9 cellular contexts compared by ENCODE assay signal in genomic region chr17:65039349-65039988, GRCh38. TPM values are rescaled to one million over a fixed set of nuclear protein-coding genes. Genes with fewer than 3 reads are reported as not detected.
DNase-seq lines count a peak whose midpoint lies in the region; ATAC-seq and TF ChIP-seq lines count a peak whose summit lies in the region.
"Had no signal": no experiment of that assay in that cellular context is flagged by ENCODE, and none has a peak within 500 bp of the region (broad histone marks: within the 10 kb centered on the region; RNA-seq: fewer than 3 reads in every experiment).

No MANE protein-coding gene starts in this region.

- no peaks in the 10 kb centered on the region for H3K9me3 ChIP-seq in DOHH2 (ENCODE audit: control insufficient read depth, insufficient read depth, low read length)

- H3K36me3 ChIP-seq in DOHH2 (ENCODE audit: control insufficient read depth, low read length) = peaks cover 93% of the 10 kb centered on the region

- H3K27me3 Mint-ChIP-seq in IgD-negative memory B cell = peaks cover 3% of the 10 kb centered on the region
- H3K27me3 Mint-ChIP-seq in activated naive CD8-positive, alpha-beta T cell treated with anti-CD3 and anti-CD28 coated beads, Interleukin-2, amount 50 U/mL, for 24 hours = no peaks in the 10 kb centered on the region

- no peaks in the 10 kb centered on the region for H3K27me3 ChIP-seq in DOHH2 (ENCODE audit: control insufficient read depth, low read length)

- H3K4me1 Mint-ChIP-seq in IgD-negative memory B cell = peaks cover 39 to 71% (median 65%) of the 10 kb centered on the region in 3 donors
- peaks cover 89% of the 10 kb centered on the region for H3K4me1 Mint-ChIP-seq in activated naive CD8-positive, alpha-beta T cell treated with anti-CD3 and anti-CD28 coated beads, Interleukin-2, amount 50 U/mL, for 24 hours

- H3K9me2 ChIP-seq in DOHH2 (replicated peaks; ENCODE audit: control insufficient read depth, low read length) = no peaks in the 10 kb centered on the region

- H3K4me1 ChIP-seq in DOHH2 (ENCODE audit: control insufficient read depth, low read length) = peaks cover 100% of the 10 kb centered on the region

- peak overlapping the region; percentile 61 to 96 (median 90) for H3K27ac Mint-ChIP-seq in IgD-negative memory B cell
- H3K27ac Mint-ChIP-seq in activated naive CD8-positive, alpha-beta T cell treated with anti-CD3 and anti-CD28 coated beads, Interleukin-2, amount 50 U/mL, for 24 hours = peak overlapping the region; percentile 89

- H4K20me1 ChIP-seq in DOHH2 (ENCODE audit: control insufficient read depth, insufficient read depth, low read depth, low read length) = 0 out of 2 replicates have a peak, but pooled peaks cover 5% of the 10 kb centered on the region

- H3K79me2 ChIP-seq in DOHH2 (ENCODE audit: control insufficient read depth, low read length) = peaks cover 100% of the 10 kb centered on the region

- peak overlapping the region; percentile 96 for H3K27ac ChIP-seq in DOHH2 (ENCODE audit: low read depth, low read length)
- no peak overlapping the region for H3K27ac ChIP-seq in caudate nucleus (ENCODE audit: low read depth, low read length)

- H3K4me3 Mint-ChIP-seq in IgD-negative memory B cell = peak overlapping the region; percentile 48 to 83 (median 66)
- peak overlapping the region; percentile 51 for H3K4me3 Mint-ChIP-seq in activated naive CD8-positive, alpha-beta T cell treated with anti-CD3 and anti-CD28 coated beads, Interleukin-2, amount 50 U/mL, for 24 hours

- peak; percentile 65 for ATAC-seq in GM21526 (IDR thresholded peaks at IDR 0.05; ENCODE audit: low FRiP score, unreplicated experiment)
- peak; percentile 84 for ATAC-seq in activated naive CD8-positive, alpha-beta T cell treated with anti-CD3 and anti-CD28 coated beads, Interleukin-2, amount 50 U/mL, for 24 hours

- no peaks in the 10 kb centered on the region for H3K9me3 Mint-ChIP-seq in IgD-negative memory B cell
- H3K9me3 Mint-ChIP-seq in activated naive CD8-positive, alpha-beta T cell treated with anti-CD3 and anti-CD28 coated beads, Interleukin-2, amount 50 U/mL, for 24 hours = no peaks in the 10 kb centered on the region

- peaks cover 85% of the 10 kb centered on the region for H3F3A ChIP-seq in DOHH2 (ENCODE audit: control insufficient read depth, insufficient read depth)

- H3K4me2 ChIP-seq in DOHH2 (ENCODE audit: low read length) = peak overlapping the region; percentile 78

- peaks cover 16% of the 10 kb centered on the region for H3K36me3 Mint-ChIP-seq in IgD-negative memory B cell
- H3K36me3 Mint-ChIP-seq in activated naive CD8-positive, alpha-beta T cell treated with anti-CD3 and anti-CD28 coated beads, Interleukin-2, amount 50 U/mL, for 24 hours (ENCODE audit: low read depth) = peaks cover 41% of the 10 kb centered on the region

- no peak for TF ChIP-seq CTCF in DOHH2 (IDR thresholded peaks at IDR 0.05; ENCODE audit: low read depth, low read length, poor library complexity, severe bottlenecking)

- peak overlapping the region; percentile 66 for H3K4me3 ChIP-seq in DOHH2 (ENCODE audit: low read length)
- H3K4me3 ChIP-seq: skin epidermis had no signal

- DNase-seq in activated naive CD8-positive, alpha-beta T cell treated with anti-CD3 and anti-CD28 coated beads, Interleukin-2, amount 50 U/mL, for 24 hours = no peak
- peak in 5 of 6 experiments; percentile 35 to 74 (median 67) for DNase-seq in stimulated activated naive CD4-positive, alpha-beta T cell (lab: John Stamatoyannopoulos, UW)
- DNase-seq in caudate nucleus (lab: John Stamatoyannopoulos, UW) (no peak), NCI-H748 treated with DMSO at 0.1 percent for 48 hours (lab: John Stamatoyannopoulos, UW) (no peak), A172 (ENCODE audit: low spot score) (no peak)

RNA-seq across cellular contexts. Expression of gene GNA13, which starts 17.1 kb away (rescaled TPM):
- polyA plus RNA-seq in IgD-negative memory B cell = 37.3 TPM
- 58.9 and 62.5 TPM in 2 replicates for total RNA-seq in A172 (2014; rRNA removed; shearing (Covaris generic))

Comparison
In these comparisons a context has a peak if more than half of its experiments do, and no peak if none do; other contexts are left out.
1. DNase-seq: peak in stimulated activated naive CD4-positive, alpha-beta T cell (5 of 6); none in activated naive CD8-positive, alpha-beta T cell treated with anti-CD3 and anti-CD28 coated beads, Interleukin-2, amount 50 U/mL, for 24 hours (single experiment), caudate nucleus (0 of 61), NCI-H748 treated with DMSO at 0.1 percent for 48 hours (single experiment) and A172 (single experiment).